ENCODE assay signal across 9 cellular contexts in genomic region chr12:93990832-93991748, GRCh38.
DNase-seq lines count a peak whose midpoint lies in the region; ATAC-seq and TF ChIP-seq lines count a peak whose summit lies in the region.
"Had no signal": no experiment of that assay in that cellular context is flagged by ENCODE, and none has a peak within 500 bp of the region (broad histone marks: within the 10 kb centered on the region; RNA-seq: fewer than 3 reads in every experiment).

No MANE protein-coding gene starts in this region.

- DNase-seq in HuH-7 (ENCODE audit: low spot score) (peak; percentile 24), astrocyte of the spinal cord (ENCODE audit: low read depth, low spot score) (peak; percentile 62), iPS DF 6.9 (ENCODE audit: low read depth, low spot score) (peak; percentile 61), sigmoid colon (peak; percentile 71), NCI-H1092 treated with DMSO at 0.1 percent for 48 hours (lab: John Stamatoyannopoulos, UW) (no peak)
- no peak for DNase-seq in activated CD4-positive, CD25-positive, alpha-beta regulatory T cell (lab: John Stamatoyannopoulos, UW)
- DNase-seq: NCI-H1694 treated with DMSO at 0.1 percent for 48 hours had no signal

- no peaks in the 10 kb centered on the region for H3K36me3 ChIP-seq in iPS DF 6.9 (ENCODE audit: control insufficient read depth, insufficient read depth, low read length)
- H3K36me3 ChIP-seq in sigmoid colon: no peaks in the 10 kb centered on the region

- no peak for TF ChIP-seq POLR2A in sigmoid colon (IDR thresholded peaks at IDR 0.05)

- intact Hi-C loops in sigmoid colon (cut with DNase I): no loop called here

- H3K27ac ChIP-seq in iPS DF 6.9 (ENCODE audit: low read length) (no peak overlapping the region), sigmoid colon (no peak overlapping the region)

- no peak for TF ChIP-seq EP300 in sigmoid colon (IDR thresholded peaks at IDR 0.05)

- no peak for ATAC-seq in HG03520 (IDR thresholded peaks at IDR 0.05; ENCODE audit: unreplicated experiment)
- no peak for ATAC-seq in GM18520 (IDR thresholded peaks at IDR 0.05; ENCODE audit: unreplicated experiment)

- H3K27me3 ChIP-seq in iPS DF 6.9 (ENCODE audit: control insufficient read depth, insufficient read depth, low read length) (no peaks in the 10 kb centered on the region), sigmoid colon (no peaks in the 10 kb centered on the region)

- H3K4me1 ChIP-seq in iPS DF 6.9 (ENCODE audit: control insufficient read depth, insufficient read depth, low read length) (no peaks in the 10 kb centered on the region; the same call in 1 of the 2 replicates), sigmoid colon (peaks cover 0 to 4% (median 0%) of the 10 kb centered on the region in 4 donors)

- H3K4me3 ChIP-seq in astrocyte of the spinal cord (ENCODE audit: low read depth, low read length): no peak overlapping the region
- no peak overlapping the region for H3K4me3 ChIP-seq in iPS DF 6.9 (ENCODE audit: low read length)
- H3K4me3 ChIP-seq in sigmoid colon: no peak overlapping the region

- TF ChIP-seq CTCF in astrocyte of the spinal cord (IDR thresholded peaks at IDR 0.05; ENCODE audit: low read depth, low read length): peak; percentile 68
- TF ChIP-seq CTCF in sigmoid colon (IDR thresholded peaks at IDR 0.05): peak in 2 of 4 experiments; percentile 17 to 34

- no CpG with 5 or more reads among the region's 20 CpGs for WGBS in iPS DF 6.9 (ENCODE audit: insufficient coverage, insufficient read length)
- 65 to 69% methylated on average over 20 of the region's 20 CpGs for WGBS in sigmoid colon, 2 donors

- H3K9me3 ChIP-seq in iPS DF 6.9 (ENCODE audit: control insufficient read depth, insufficient read depth, low read length): no peaks in the 10 kb centered on the region
- H3K9me3 ChIP-seq in sigmoid colon: no peaks in the 10 kb centered on the region

- in situ Hi-C loops in astrocyte of the spinal cord (cut with HindIII; ENCODE audit: low sequenced_read_pairs): no loop called here

Comparison
In these comparisons a context has a peak if more than half of its experiments do, and no peak if none do; other contexts are left out.
1. DNase-seq: peak in HuH-7 (single experiment), astrocyte of the spinal cord (single experiment), iPS DF 6.9 (single experiment) and sigmoid colon (single experiment); none in NCI-H1092 treated with DMSO at 0.1 percent for 48 hours (single experiment) and activated CD4-positive, CD25-positive, alpha-beta regulatory T cell (0 of 4).